1 cellular context compared by ENCODE assay signal in genomic region chr5:37637165-37637845, GRCh38.
TF ChIP-seq lines count a peak whose summit lies in the region.

No MANE protein-coding gene starts in this region.

TF ChIP-seq in HEK293, 187 proteins besides CTCF, POLR2A, EP300 and RAD21 (continued from another document and continues in another):
- TF ChIP-seq OSR2 (tag by site-specific recombination; IDR thresholded peaks at IDR 0.05): no peak
- TF ChIP-seq, protein P1, sequence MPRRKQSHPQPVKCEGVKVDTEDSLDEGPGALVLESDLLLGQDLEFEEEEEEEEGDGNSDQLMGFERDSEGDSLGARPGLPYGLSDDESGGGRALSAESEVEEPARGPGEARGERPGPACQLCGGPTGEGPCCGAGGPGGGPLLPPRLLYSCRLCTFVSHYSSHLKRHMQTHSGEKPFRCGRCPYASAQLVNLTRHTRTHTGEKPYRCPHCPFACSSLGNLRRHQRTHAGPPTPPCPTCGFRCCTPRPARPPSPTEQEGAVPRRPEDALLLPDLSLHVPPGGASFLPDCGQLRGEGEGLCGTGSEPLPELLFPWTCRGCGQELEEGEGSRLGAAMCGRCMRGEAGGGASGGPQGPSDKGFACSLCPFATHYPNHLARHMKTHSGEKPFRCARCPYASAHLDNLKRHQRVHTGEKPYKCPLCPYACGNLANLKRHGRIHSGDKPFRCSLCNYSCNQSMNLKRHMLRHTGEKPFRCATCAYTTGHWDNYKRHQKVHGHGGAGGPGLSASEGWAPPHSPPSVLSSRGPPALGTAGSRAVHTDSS (tag by site-specific recombination; IDR thresholded peaks at IDR 0.05): no peak
- 0 out of 2 replicates have a peak, but pooled peaks have one; percentile 13 for TF ChIP-seq ZNF140 (tag by site-specific recombination; IDR thresholded peaks at IDR 0.05)
- no peak for TF ChIP-seq ZNF26 (tag by site-specific recombination; IDR thresholded peaks at IDR 0.05)
- TF ChIP-seq ZNF37A (tag by site-specific recombination; IDR thresholded peaks at IDR 0.05): no peak
- peak; percentile 29 for TF ChIP-seq ZNF654 (tag by site-specific recombination; IDR thresholded peaks at IDR 0.05; ENCODE audit: low read depth)
- no peak; the same call in 1 of the 2 replicates for TF ChIP-seq GLI2 (tag by site-specific recombination; IDR thresholded peaks at IDR 0.05; ENCODE audit: borderline replicate concordance, low read depth)
- TF ChIP-seq ZNF530 (tag by site-specific recombination; IDR thresholded peaks at IDR 0.05; ENCODE audit: low read depth): no peak
- TF ChIP-seq ZIC2 (tag by site-specific recombination; IDR thresholded peaks at IDR 0.05): no peak
- TF ChIP-seq ZNF561 (tag by site-specific recombination; IDR thresholded peaks at IDR 0.05; ENCODE audit: borderline replicate concordance): no peak
- no peak for TF ChIP-seq ZNF302 (tag by site-specific recombination; IDR thresholded peaks at IDR 0.05; ENCODE audit: low read depth)
- TF ChIP-seq, protein P2, sequence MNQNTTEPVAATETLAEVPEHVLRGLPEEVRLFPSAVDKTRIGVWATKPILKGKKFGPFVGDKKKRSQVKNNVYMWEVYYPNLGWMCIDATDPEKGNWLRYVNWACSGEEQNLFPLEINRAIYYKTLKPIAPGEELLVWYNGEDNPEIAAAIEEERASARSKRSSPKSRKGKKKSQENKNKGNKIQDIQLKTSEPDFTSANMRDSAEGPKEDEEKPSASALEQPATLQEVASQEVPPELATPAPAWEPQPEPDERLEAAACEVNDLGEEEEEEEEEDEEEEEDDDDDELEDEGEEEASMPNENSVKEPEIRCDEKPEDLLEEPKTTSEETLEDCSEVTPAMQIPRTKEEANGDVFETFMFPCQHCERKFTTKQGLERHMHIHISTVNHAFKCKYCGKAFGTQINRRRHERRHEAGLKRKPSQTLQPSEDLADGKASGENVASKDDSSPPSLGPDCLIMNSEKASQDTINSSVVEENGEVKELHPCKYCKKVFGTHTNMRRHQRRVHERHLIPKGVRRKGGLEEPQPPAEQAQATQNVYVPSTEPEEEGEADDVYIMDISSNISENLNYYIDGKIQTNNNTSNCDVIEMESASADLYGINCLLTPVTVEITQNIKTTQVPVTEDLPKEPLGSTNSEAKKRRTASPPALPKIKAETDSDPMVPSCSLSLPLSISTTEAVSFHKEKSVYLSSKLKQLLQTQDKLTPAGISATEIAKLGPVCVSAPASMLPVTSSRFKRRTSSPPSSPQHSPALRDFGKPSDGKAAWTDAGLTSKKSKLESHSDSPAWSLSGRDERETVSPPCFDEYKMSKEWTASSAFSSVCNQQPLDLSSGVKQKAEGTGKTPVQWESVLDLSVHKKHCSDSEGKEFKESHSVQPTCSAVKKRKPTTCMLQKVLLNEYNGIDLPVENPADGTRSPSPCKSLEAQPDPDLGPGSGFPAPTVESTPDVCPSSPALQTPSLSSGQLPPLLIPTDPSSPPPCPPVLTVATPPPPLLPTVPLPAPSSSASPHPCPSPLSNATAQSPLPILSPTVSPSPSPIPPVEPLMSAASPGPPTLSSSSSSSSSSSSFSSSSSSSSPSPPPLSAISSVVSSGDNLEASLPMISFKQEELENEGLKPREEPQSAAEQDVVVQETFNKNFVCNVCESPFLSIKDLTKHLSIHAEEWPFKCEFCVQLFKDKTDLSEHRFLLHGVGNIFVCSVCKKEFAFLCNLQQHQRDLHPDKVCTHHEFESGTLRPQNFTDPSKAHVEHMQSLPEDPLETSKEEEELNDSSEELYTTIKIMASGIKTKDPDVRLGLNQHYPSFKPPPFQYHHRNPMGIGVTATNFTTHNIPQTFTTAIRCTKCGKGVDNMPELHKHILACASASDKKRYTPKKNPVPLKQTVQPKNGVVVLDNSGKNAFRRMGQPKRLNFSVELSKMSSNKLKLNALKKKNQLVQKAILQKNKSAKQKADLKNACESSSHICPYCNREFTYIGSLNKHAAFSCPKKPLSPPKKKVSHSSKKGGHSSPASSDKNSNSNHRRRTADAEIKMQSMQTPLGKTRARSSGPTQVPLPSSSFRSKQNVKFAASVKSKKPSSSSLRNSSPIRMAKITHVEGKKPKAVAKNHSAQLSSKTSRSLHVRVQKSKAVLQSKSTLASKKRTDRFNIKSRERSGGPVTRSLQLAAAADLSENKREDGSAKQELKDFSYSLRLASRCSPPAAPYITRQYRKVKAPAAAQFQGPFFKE (tag by site-specific recombination; IDR thresholded peaks at IDR 0.05; ENCODE audit: borderline replicate concordance): no peak
- TF ChIP-seq ZNF366 (tag by site-specific recombination; conservative IDR thresholded peaks at IDR 0.05): no peak
- TF ChIP-seq, protein P3, sequence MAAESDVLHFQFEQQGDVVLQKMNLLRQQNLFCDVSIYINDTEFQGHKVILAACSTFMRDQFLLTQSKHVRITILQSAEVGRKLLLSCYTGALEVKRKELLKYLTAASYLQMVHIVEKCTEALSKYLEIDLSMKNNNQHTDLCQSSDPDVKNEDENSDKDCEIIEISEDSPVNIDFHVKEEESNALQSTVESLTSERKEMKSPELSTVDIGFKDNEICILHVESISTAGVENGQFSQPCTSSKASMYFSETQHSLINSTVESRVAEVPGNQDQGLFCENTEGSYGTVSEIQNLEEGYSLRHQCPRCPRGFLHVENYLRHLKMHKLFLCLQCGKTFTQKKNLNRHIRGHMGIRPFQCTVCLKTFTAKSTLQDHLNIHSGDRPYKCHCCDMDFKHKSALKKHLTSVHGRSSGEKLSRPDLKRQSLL (tag by site-specific recombination; IDR thresholded peaks at IDR 0.05): no peak
- TF ChIP-seq ZNF701 (tag by site-specific recombination; IDR thresholded peaks at IDR 0.05): no peak
- TF ChIP-seq, protein P4, sequence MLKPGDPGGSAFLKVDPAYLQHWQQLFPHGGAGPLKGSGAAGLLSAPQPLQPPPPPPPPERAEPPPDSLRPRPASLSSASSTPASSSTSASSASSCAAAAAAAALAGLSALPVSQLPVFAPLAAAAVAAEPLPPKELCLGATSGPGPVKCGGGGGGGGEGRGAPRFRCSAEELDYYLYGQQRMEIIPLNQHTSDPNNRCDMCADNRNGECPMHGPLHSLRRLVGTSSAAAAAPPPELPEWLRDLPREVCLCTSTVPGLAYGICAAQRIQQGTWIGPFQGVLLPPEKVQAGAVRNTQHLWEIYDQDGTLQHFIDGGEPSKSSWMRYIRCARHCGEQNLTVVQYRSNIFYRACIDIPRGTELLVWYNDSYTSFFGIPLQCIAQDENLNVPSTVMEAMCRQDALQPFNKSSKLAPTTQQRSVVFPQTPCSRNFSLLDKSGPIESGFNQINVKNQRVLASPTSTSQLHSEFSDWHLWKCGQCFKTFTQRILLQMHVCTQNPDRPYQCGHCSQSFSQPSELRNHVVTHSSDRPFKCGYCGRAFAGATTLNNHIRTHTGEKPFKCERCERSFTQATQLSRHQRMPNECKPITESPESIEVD (tag by site-specific recombination; IDR thresholded peaks at IDR 0.05): no peak
- no peak for TF ChIP-seq ZNF747 (tag by site-specific recombination; IDR thresholded peaks at IDR 0.05)
- TF ChIP-seq EGR2 (tag by site-specific recombination; IDR thresholded peaks at IDR 0.05; ENCODE audit: low read depth): no peak
- no peak for TF ChIP-seq PRDM4 (tag by site-specific recombination; IDR thresholded peaks at IDR 0.05)
- no peak for TF ChIP-seq ZFP3 (tag by site-specific recombination; IDR thresholded peaks at IDR 0.05; ENCODE audit: low read depth)
- no peak for TF ChIP-seq REPIN1 (tag by site-specific recombination; IDR thresholded peaks at IDR 0.05; ENCODE audit: low read depth)
- no peak for TF ChIP-seq ZNF416 (tag by site-specific recombination; IDR thresholded peaks at IDR 0.05)
- TF ChIP-seq ZNF510 (tag by site-specific recombination; IDR thresholded peaks at IDR 0.05; ENCODE audit: insufficient replicate concordance): peak; percentile 57
- TF ChIP-seq ZNF626 (tag by site-specific recombination; IDR thresholded peaks at IDR 0.05): no peak
- TF ChIP-seq ZSCAN16 (tag by site-specific recombination; IDR thresholded peaks at IDR 0.05): no peak
- TF ChIP-seq BCL11A (tag by site-specific recombination; IDR thresholded peaks at IDR 0.05; ENCODE audit: low read depth): no peak
- no peak for TF ChIP-seq HOXD13 (CRISPR knock-in tag; IDR thresholded peaks at IDR 0.05; ENCODE audit: borderline replicate concordance)
- TF ChIP-seq ZSCAN5A (tag by site-specific recombination; IDR thresholded peaks at IDR 0.05): no peak
- TF ChIP-seq, protein P5, sequence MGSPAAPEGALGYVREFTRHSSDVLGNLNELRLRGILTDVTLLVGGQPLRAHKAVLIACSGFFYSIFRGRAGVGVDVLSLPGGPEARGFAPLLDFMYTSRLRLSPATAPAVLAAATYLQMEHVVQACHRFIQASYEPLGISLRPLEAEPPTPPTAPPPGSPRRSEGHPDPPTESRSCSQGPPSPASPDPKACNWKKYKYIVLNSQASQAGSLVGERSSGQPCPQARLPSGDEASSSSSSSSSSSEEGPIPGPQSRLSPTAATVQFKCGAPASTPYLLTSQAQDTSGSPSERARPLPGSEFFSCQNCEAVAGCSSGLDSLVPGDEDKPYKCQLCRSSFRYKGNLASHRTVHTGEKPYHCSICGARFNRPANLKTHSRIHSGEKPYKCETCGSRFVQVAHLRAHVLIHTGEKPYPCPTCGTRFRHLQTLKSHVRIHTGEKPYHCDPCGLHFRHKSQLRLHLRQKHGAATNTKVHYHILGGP (tag by site-specific recombination; IDR thresholded peaks at IDR 0.05): no peak
- TF ChIP-seq ZNF174 (tag by site-specific recombination; IDR thresholded peaks at IDR 0.05): no peak
- TF ChIP-seq ZNF24 (tag by site-specific recombination; IDR thresholded peaks at IDR 0.05): no peak
- TF ChIP-seq ZNF239 (tag by site-specific recombination; IDR thresholded peaks at IDR 0.05): no peak
- TF ChIP-seq, protein P6, sequence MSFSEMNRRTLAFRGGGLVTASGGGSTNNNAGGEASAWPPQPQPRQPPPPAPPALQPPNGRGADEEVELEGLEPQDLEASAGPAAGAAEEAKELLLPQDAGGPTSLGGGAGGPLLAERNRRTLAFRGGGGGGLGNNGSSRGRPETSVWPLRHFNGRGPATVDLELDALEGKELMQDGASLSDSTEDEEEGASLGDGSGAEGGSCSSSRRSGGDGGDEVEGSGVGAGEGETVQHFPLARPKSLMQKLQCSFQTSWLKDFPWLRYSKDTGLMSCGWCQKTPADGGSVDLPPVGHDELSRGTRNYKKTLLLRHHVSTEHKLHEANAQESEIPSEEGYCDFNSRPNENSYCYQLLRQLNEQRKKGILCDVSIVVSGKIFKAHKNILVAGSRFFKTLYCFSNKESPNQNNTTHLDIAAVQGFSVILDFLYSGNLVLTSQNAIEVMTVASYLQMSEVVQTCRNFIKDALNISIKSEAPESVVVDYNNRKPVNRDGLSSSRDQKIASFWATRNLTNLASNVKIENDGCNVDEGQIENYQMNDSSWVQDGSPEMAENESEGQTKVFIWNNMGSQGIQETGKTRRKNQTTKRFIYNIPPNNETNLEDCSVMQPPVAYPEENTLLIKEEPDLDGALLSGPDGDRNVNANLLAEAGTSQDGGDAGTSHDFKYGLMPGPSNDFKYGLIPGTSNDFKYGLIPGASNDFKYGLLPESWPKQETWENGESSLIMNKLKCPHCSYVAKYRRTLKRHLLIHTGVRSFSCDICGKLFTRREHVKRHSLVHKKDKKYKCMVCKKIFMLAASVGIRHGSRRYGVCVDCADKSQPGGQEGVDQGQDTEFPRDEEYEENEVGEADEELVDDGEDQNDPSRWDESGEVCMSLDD (tag by site-specific recombination; IDR thresholded peaks at IDR 0.05): no peak
- no peak for TF ChIP-seq ZNF692 (tag by site-specific recombination; IDR thresholded peaks at IDR 0.05)
- TF ChIP-seq MYNN (tag by site-specific recombination; IDR thresholded peaks at IDR 0.05; ENCODE audit: borderline replicate concordance): no peak
- no peak for TF ChIP-seq ZNF19 (tag by site-specific recombination; IDR thresholded peaks at IDR 0.05; ENCODE audit: low read depth)
- no peak for TF ChIP-seq ZBTB20 (tag by site-specific recombination; IDR thresholded peaks at IDR 0.05)
- no peak for TF ChIP-seq HOXA7 (CRISPR knock-in tag; IDR thresholded peaks at IDR 0.05; ENCODE audit: borderline replicate concordance)
- no peak for TF ChIP-seq ZNF2 (tag by site-specific recombination; IDR thresholded peaks at IDR 0.05)
